8 cellular contexts compared by ENCODE assay signal in the genomic region with DNA sequence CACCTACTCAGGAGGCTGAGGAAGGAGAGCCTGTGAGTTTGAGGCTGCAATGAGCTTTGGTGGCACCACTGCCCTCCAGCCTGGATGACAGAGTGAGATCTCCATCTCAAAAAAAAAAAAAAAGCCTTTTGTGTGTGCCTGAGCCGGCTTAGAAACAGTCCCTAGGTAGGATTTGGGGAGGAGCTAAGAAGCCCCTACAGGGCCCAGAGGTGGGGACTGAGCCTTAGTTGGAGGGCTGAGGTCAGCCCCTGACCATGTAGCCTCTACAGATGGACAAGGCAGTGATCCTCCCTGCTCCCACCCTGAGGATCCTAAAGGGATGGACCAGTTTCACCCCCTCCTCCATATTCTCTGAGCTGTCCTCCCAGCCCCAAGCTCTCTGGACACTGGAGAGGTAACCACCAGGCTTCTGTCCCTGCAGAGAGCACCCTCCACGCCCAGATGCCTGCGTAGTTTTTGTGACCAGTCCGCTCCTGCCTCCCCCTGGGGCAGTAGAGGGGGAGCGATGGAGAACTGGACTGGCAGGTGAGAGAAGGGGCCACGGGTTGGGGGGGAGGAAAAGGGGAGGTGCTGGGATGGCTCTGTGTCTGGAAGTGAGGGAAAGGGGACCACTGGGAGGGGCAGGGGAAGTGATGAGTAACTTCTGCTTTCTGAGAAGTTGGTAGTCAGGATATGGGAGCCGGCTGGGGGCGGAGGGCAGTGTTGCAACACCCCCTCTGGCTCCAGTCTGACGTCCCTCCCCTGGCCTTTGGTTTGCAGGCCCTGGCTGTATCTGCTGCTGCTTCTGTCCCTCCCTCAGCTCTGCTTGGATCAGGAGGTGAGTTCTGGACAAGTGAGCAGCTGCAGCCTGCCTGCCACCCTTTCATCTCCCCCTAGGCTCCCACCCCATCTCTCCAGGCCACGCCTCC. TPM values are rescaled to one million over a fixed set of nuclear protein-coding genes. Genes with fewer than 3 reads are reported as not detected.
A peak's percentile ranks its signal among the peaks of the same experiment; 100 is the strongest.
DNase-seq lines count a peak whose midpoint lies in the region; ATAC-seq lines count a peak whose summit lies in the region.

No MANE protein-coding gene starts in this region.

- H3K36me3 ChIP-seq in urinary bladder (ENCODE audit: insufficient read depth), result peaks cover 2% of the 10 kb centered on the region

- 21% methylated on average over 10 of the region's 10 CpGs for WGBS in urinary bladder

- no peak overlapping the region for H3K4me3 ChIP-seq in urinary bladder (ENCODE audit: low read depth, low read length)

- ATAC-seq in GM21423 (IDR thresholded peaks at IDR 0.05; ENCODE audit: unreplicated experiment), result no peak

- peak overlapping the region; percentile 82 for H3K27ac ChIP-seq in urinary bladder (ENCODE audit: low read depth)

- DNase-seq in Daoy (ENCODE audit: low read depth) (peak; percentile 89), RPMI8226 (peak; percentile 35), epidermal melanocyte (ENCODE audit: insufficient read length, low spot score) (peak; percentile 59), midbrain (lab: John Stamatoyannopoulos, UW) (peak; percentile 35), DMS153 (lab: John Stamatoyannopoulos, UW) (no peak), HT-29 (ENCODE audit: low spot score) (no peak)

- H3K4me1 ChIP-seq in urinary bladder (ENCODE audit: insufficient read depth), result no peaks in the 10 kb centered on the region

RNA-seq across cellular contexts. Expression of a gene that starts 2.8 kb away (rescaled TPM):
- 0.33 TPM in 1 of 2 replicates, not detected in the other for total RNA-seq in Daoy (2014; rRNA removed; shearing (Covaris generic))
- 35.5 TPM for total RNA-seq in urinary bladder
- polyA plus RNA-seq in urinary bladder, result 144 TPM
- total RNA-seq in HT-29 (2014; rRNA removed; shearing (Covaris generic)), result not detected in 2 replicates

RNA-seq across cellular contexts. Expression of a gene that starts 27.4 kb away (rescaled TPM):
- 210 and 235 TPM in 2 replicates for total RNA-seq in Daoy (2014; rRNA removed; shearing (Covaris generic))
- 160 TPM for total RNA-seq in urinary bladder
- polyA plus RNA-seq in urinary bladder, result 225 TPM
- total RNA-seq in HT-29 (2014; rRNA removed; shearing (Covaris generic)), result 329 and 338 TPM in 2 replicates

RNA-seq across cellular contexts. Expression of a gene that starts 36.5 kb away (rescaled TPM):
- not detected in 2 replicates for total RNA-seq in Daoy (2014; rRNA removed; shearing (Covaris generic))
- not detected for total RNA-seq in urinary bladder
- 0.47 TPM for polyA plus RNA-seq in urinary bladder
- not detected in 2 replicates for total RNA-seq in HT-29 (2014; rRNA removed; shearing (Covaris generic))

RNA-seq across cellular contexts. Expression of a gene that starts 44.1 kb away (rescaled TPM):
- 13.8 and 15.4 TPM in 2 replicates for total RNA-seq in Daoy (2014; rRNA removed; shearing (Covaris generic))
- 8.7 TPM for total RNA-seq in urinary bladder
- 40.8 TPM for polyA plus RNA-seq in urinary bladder
- 3.2 and 7.4 TPM in 2 replicates for total RNA-seq in HT-29 (2014; rRNA removed; shearing (Covaris generic))

Comparison
In these comparisons a context has a peak if more than half of its experiments do, and no peak if none do; other contexts are left out.
1. DNase-seq: peak in Daoy (single experiment), RPMI8226 (single experiment), epidermal melanocyte (single experiment) and midbrain (single experiment); none in DMS153 (single experiment) and HT-29 (single experiment).
2. RNA of a gene that starts 2.8 kb away (total RNA-seq): 35.5 TPM in urinary bladder (single experiment); 0.33 TPM in Daoy and not detected in HT-29; every median in the first group is over 10 times any median in the second.